ENCODE assay signal across 19 cellular contexts in the genomic region with DNA sequence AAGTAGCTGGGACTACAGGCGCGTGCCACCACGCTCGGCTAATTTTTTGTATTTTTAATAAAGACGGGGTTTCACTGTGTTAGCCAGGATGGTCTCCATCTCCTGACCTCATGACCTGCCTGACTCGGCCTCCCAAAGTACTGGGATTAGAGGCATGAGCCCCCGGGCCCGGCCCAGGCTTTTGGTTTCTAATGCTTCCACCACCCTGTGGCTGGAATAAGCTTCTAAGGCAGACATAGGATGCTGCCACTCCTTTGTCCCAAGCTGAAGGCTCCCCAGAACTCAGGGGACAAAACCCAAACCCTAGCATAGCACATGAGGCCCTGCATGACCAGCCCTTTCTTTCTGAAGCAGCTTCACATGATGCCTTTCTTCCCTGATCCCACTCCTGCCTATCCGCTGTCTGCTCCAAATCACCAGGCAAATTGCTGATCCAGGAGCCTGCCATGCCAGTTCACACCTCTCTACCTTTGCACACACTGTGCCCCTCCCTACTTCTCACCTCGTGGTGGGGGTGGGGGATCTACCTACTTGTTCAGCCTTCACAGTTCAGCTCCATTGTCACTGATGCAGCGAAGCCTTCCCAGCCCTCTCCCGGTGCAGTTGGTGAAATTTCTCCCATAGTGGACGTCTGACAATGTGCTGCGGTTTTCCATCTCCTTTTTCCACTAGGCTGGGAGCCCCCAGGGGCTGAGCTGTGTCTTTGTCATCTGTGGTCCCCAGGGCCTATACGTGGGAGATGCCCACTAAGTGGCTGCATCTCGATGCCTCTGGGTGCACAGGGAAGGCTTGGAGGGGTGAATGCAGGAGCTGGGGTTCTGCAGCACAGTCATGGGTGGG. TPM values are rescaled to one million over a fixed set of nuclear protein-coding genes. Genes with fewer than 3 reads are reported as not detected.
A peak's percentile ranks its signal among the peaks of the same experiment; 100 is the strongest.
DNase-seq lines count a peak whose midpoint lies in the region; ATAC-seq, FAIRE-seq and TF ChIP-seq lines count a peak whose summit lies in the region.
"Had no signal": no experiment of that assay in that cellular context is flagged by ENCODE, and none has a peak within 500 bp of the region (broad histone marks: within the 10 kb centered on the region; RNA-seq: fewer than 3 reads in every experiment).

No MANE protein-coding gene starts in this region.

- TF ChIP-seq CTCF in CD14-positive monocyte (IDR thresholded peaks at IDR 0.05) (no peak), astrocyte (IDR thresholded peaks at IDR 0.05; ENCODE audit: insufficient read depth, low read depth, low read length) (no peak)

- H3K4me1 ChIP-seq in astrocyte (ENCODE audit: insufficient read depth, low read length) (peaks cover 32% of the 10 kb centered on the region), neuronal stem cell (ENCODE audit: control insufficient read depth in 2 of 2, insufficient read depth in 1 of 2, low read depth in 1 of 2, low read length in 2 of 2) (peaks cover 9 to 25% of the 10 kb centered on the region in 2 donors)

- H3K4me3 Mint-ChIP-seq in CD14-positive monocyte = no peak overlapping the region
- H3K4me3 Mint-ChIP-seq in astrocyte (ENCODE audit: unreplicated experiment) = no peak overlapping the region

- no peak overlapping the region for H3K14ac ChIP-seq in neuronal stem cell (ENCODE audit: low read length)

- peaks cover 61% of the 10 kb centered on the region for H3K79me2 ChIP-seq in astrocyte (ENCODE audit: insufficient read depth, low read length)

- H3K4me2 ChIP-seq in astrocyte (ENCODE audit: low read length) (peak overlapping the region; percentile 78), neuronal stem cell (ENCODE audit: insufficient read depth, low read length, poor library complexity, severe bottlenecking) (no peak overlapping the region)

- H3K27me3 ChIP-seq in astrocyte (ENCODE audit: insufficient read depth, low read length) (no peaks in the 10 kb centered on the region), neuronal stem cell (ENCODE audit: control insufficient read depth in 3 of 3, insufficient read depth in 3 of 3, low read depth in 1 of 3, low read length in 3 of 3) (peaks cover 0 to 27% (median 15%) of the 10 kb centered on the region in 3 experiments)

- peaks cover 40% of the 10 kb centered on the region for H4K20me1 ChIP-seq in astrocyte (ENCODE audit: insufficient read depth, low read length)

- WGBS in neuronal stem cell (ENCODE audit: extremely low coverage in 2 of 2, insufficient read length in 2 of 2, insufficient replicate concordance in 1 of 2), 2 donors = no CpG with 5 or more reads among the region's 16 CpGs

- H4K91ac ChIP-seq in neuronal stem cell (ENCODE audit: low read depth, low read length, poor library complexity) = no peak overlapping the region

- H2AFZ ChIP-seq in astrocyte (ENCODE audit: low read depth, low read length) (peak overlapping the region; percentile 12), neuronal stem cell (ENCODE audit: low read length) (no peak overlapping the region)

- peaks cover 0 to 11% (median 1%) of the 10 kb centered on the region in 7 donors for H3K9me3 Mint-ChIP-seq in CD14-positive monocyte
- H3K9me3 Mint-ChIP-seq in astrocyte (ENCODE audit: unreplicated experiment) = no peaks in the 10 kb centered on the region

- H3K36me3 ChIP-seq in KOPT-K1 (ENCODE audit: insufficient read depth, low read length) (no peaks in the 10 kb centered on the region), astrocyte (ENCODE audit: insufficient read depth, low read length) (no peaks in the 10 kb centered on the region), neuronal stem cell (replicated peaks in 1 of 2; ENCODE audit: control insufficient read depth in 2 of 2, insufficient read depth in 2 of 2, low read length in 2 of 2) (no peaks in the 10 kb centered on the region)

- H3K27ac ChIP-seq in KOPT-K1 (ENCODE audit: low read depth, low read length, poor library complexity, severe bottlenecking) (peak overlapping the region; percentile 38), astrocyte (ENCODE audit: low read depth, low read length) (peak overlapping the region; percentile 44), neuronal stem cell (replicated peaks; ENCODE audit: low read length) (no peak overlapping the region)
- H3K27ac ChIP-seq: C4-2B had no signal

- no peak overlapping the region for H3K4ac ChIP-seq in neuronal stem cell (ENCODE audit: low read length)

- H3K9me3 ChIP-seq in KOPT-K1 (ENCODE audit: insufficient read depth, low read length, poor library complexity, severe bottlenecking) (no peaks in the 10 kb centered on the region), astrocyte (ENCODE audit: insufficient read depth, low read depth, low read length) (no peaks in the 10 kb centered on the region), neuronal stem cell (replicated peaks in 1 of 2; ENCODE audit: control insufficient read depth in 2 of 2, insufficient read depth in 1 of 2, low read depth in 1 of 2, low read length in 2 of 2) (no peaks in the 10 kb centered on the region)

- H2AK5ac ChIP-seq in neuronal stem cell (ENCODE audit: low read depth, low read length) = peak overlapping the region; percentile 88

- no peaks in the 10 kb centered on the region for H3K79me1 ChIP-seq in neuronal stem cell (ENCODE audit: low read depth, low read length)

- H3K36me3 Mint-ChIP-seq in CD14-positive monocyte (peaks cover 0 to 5% of the 10 kb centered on the region in 2 donors), astrocyte (ENCODE audit: low read depth, unreplicated experiment) (peaks cover 5% of the 10 kb centered on the region)

- intact Hi-C loops in CD14-positive monocyte (cut with micrococcal nuclease) = no loop called here

- H2BK5ac ChIP-seq in neuronal stem cell (ENCODE audit: low read length) = no peak overlapping the region

- H3K4me3 ChIP-seq in astrocyte (ENCODE audit: insufficient read depth, low read depth, low read length) (no peak overlapping the region), neuronal stem cell (ENCODE audit: low read length in 2 of 2) (no peak overlapping the region)
- H3K4me3 ChIP-seq: GM12878 had no signal

- H2BK12ac ChIP-seq in neuronal stem cell (ENCODE audit: low read length) = no peak overlapping the region

- H3K27ac Mint-ChIP-seq in CD14-positive monocyte = no peak overlapping the region
- H3K27ac Mint-ChIP-seq in astrocyte (ENCODE audit: unreplicated experiment) = no peak overlapping the region

- DNase-seq in CD14-positive monocyte (ENCODE audit: low spot score) (peak; percentile 18), astrocyte (ENCODE audit: low read depth) (no peak), neuronal stem cell (ENCODE audit: low spot score) (no peak), RKO (ENCODE audit: low spot score) (no peak), AML-193 (lab: John Stamatoyannopoulos, UW) (no peak)
- DNase-seq in stimulated activated CD4-positive, alpha-beta T cell treated with anti-CD3 and anti-CD28 coated beads, Interleukin-1b, Interleukin-23, amount 100 ng/mL, for 48 hours = no peak
- DNase-seq: DMS153; H7; NCI-H1105; NCI-H2081; NCI-H510A; NCI-H748 treated with DMSO at 0.1 percent for 48 hours; NK-92 treated with Interleukin-12 subunit alpha and Interleukin-12 subunit beta, amount 100 ng/mL, for 24 hours; RPMI8226; SHP77 treated with DMSO at 0.1 percent for 48 hours had no signal

- FAIRE-seq in astrocyte (lab: Jason Lieb, UNC) = no peak
- FAIRE-seq: GM12878 had no signal

- H3K27me3 Mint-ChIP-seq in CD14-positive monocyte (ENCODE audit: low read depth in 3 of 3) (peaks cover 26 to 41% (median 30%) of the 10 kb centered on the region in 3 donors), astrocyte (ENCODE audit: low read depth, unreplicated experiment) (peaks cover 3% of the 10 kb centered on the region)

- H2BK120ac ChIP-seq in neuronal stem cell (ENCODE audit: low read depth, low read length) = no peak overlapping the region

- H3K18ac ChIP-seq in neuronal stem cell (ENCODE audit: low read length) = peak overlapping the region; percentile 23

- no peak overlapping the region for H3K23ac ChIP-seq in neuronal stem cell (ENCODE audit: low read depth, low read length, poor library complexity)

- no peak overlapping the region for H2BK15ac ChIP-seq in neuronal stem cell (ENCODE audit: low read length)

- H3K4me1 Mint-ChIP-seq in CD14-positive monocyte (peaks cover 10% of the 10 kb centered on the region), astrocyte (ENCODE audit: low read depth, unreplicated experiment) (peaks cover 27% of the 10 kb centered on the region)

- H3K9ac ChIP-seq in astrocyte (ENCODE audit: low read length) (peak overlapping the region; percentile 23), neuronal stem cell (ENCODE audit: low read depth, low read length, poor library complexity) (peak overlapping the region; percentile 1)

- H4K8ac ChIP-seq in neuronal stem cell (ENCODE audit: low read depth, low read length) = no peak overlapping the region

- ATAC-seq in HG03342 (IDR thresholded peaks at IDR 0.05; ENCODE audit: unreplicated experiment) = no peak
- ATAC-seq: GM12878 had no signal

RNA-seq across cellular contexts. Expression of a gene that starts 6.9 kb away (rescaled TPM):
- polyA plus RNA-seq in CD14-positive monocyte = under 1 TPM in 1 of 2 donors, not detected in 1; 0.42 TPM
- total RNA-seq in astrocyte = 36.6 and 47.2 TPM in 2 replicates
- 25.9 TPM for polyA plus RNA-seq in neuronal stem cell (2013, experiment 1 of 2)
- polyA plus RNA-seq in neuronal stem cell (2013, experiment 2 of 2) = 26.2 TPM

RNA-seq across cellular contexts. Expression of a gene that starts 12.5 kb away (rescaled TPM):
- polyA plus RNA-seq in CD14-positive monocyte = 1 to 10 TPM; 6.3 to 7.5 TPM
- total RNA-seq in astrocyte = 25.1 and 30.3 TPM in 2 replicates
- 19.8 TPM for polyA plus RNA-seq in neuronal stem cell (2013, experiment 1 of 2)
- polyA plus RNA-seq in neuronal stem cell (2013, experiment 2 of 2) = 19.0 TPM
